17 cellular contexts compared by ENCODE assay signal in the genomic region with DNA sequence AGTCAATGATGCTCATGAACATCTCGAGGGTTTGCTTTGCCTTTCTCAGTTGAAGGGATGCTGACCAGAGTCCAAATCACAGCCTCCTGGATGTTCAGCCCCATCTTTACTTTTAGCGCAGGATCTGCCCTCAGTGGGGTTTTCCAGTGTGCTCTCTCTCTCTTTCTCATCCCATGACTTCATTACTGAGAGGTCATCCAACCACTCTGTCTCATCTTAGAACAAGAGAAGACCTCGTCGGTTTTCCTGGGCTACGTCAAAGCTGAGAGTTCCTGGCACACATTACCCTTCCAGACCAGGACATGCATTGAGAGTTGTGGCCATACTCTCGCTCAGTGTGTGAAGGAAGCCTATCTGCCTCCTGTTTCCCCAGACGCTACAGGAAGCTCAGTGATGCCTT. TPM values are rescaled to one million over a fixed set of nuclear protein-coding genes. Genes with fewer than 3 reads are reported as not detected.
DNase-seq lines count a peak whose midpoint lies in the region; ATAC-seq and TF ChIP-seq lines count a peak whose summit lies in the region.
"Had no signal": no experiment of that assay in that cellular context is flagged by ENCODE, and none has a peak within 500 bp of the region (broad histone marks: within the 10 kb centered on the region; RNA-seq: fewer than 3 reads in every experiment).

No MANE protein-coding gene starts in this region.

- TF ChIP-seq CTCF in brain microvascular endothelial cell (IDR thresholded peaks at IDR 0.05; ENCODE audit: low read depth, low read length, missing control alignments) = no peak
- no peak for TF ChIP-seq CTCF in ascending aorta (IDR thresholded peaks at IDR 0.05)

- H3K27me3 ChIP-seq in brain microvascular endothelial cell (replicated peaks) (no peaks in the 10 kb centered on the region), subcutaneous abdominal adipose tissue (ENCODE audit: control insufficient read depth in 5 of 5, insufficient read depth in 4 of 5, low read length in 5 of 5) (no peaks in the 10 kb centered on the region), ascending aorta (no peaks in the 10 kb centered on the region)

- intact Hi-C loops in activated CD4-positive, alpha-beta T cell treated with anti-CD3 and anti-CD28 coated beads for 36 hours (cut with DNase I, micrococcal nuclease) = no loop called here
- intact Hi-C loops in ascending aorta (cut with DNase I) = no loop called here

- peak overlapping the region; percentile 9 for H3K27ac ChIP-seq in brain microvascular endothelial cell
- peak overlapping the region; percentile 21 for H3K27ac ChIP-seq in subcutaneous abdominal adipose tissue (ENCODE audit: low read depth, low read length)
- no peak overlapping the region for H3K27ac ChIP-seq in ascending aorta

- H3K9me3 ChIP-seq in subcutaneous abdominal adipose tissue (ENCODE audit: control insufficient read depth in 5 of 5, low read length in 5 of 5) = no peaks in the 10 kb centered on the region
- no peaks in the 10 kb centered on the region for H3K9me3 ChIP-seq in ascending aorta

- peak overlapping the region; percentile 73 for H3K27ac Mint-ChIP-seq in activated CD4-positive, alpha-beta T cell treated with anti-CD3 and anti-CD28 coated beads, Interleukin-2, amount 10 ng/mL, durations not matched to agents 7 days and 5 days
- no peak overlapping the region for H3K27ac Mint-ChIP-seq in activated CD4-positive, alpha-beta T cell treated with anti-CD3 and anti-CD28 coated beads for 36 hours
- H3K27ac Mint-ChIP-seq in IgD-negative memory B cell = peak overlapping the region; percentile 33 to 87 (median 67)
- no peak overlapping the region for H3K27ac Mint-ChIP-seq in natural killer cell treated with Interleukin-12 subunit alpha and Interleukin-12 subunit beta and Interleukin-15 and Interleukin-18, amount 100 ng/mL, for 72 hours

- no peak overlapping the region for H3K4me3 ChIP-seq in brain microvascular endothelial cell (ENCODE audit: low read depth, low read length)
- H3K4me3 ChIP-seq in subcutaneous abdominal adipose tissue (ENCODE audit: low read depth in 1 of 5, low read length in 5 of 5) = no peak overlapping the region
- H3K4me3 ChIP-seq in ascending aorta = no peak overlapping the region

- H3K36me3 ChIP-seq in brain microvascular endothelial cell (replicated peaks) (peaks cover 25% of the 10 kb centered on the region), subcutaneous abdominal adipose tissue (ENCODE audit: control insufficient read depth in 5 of 5, insufficient read depth in 5 of 5, low read length in 5 of 5) (peaks cover 5 to 19% (median 12%) of the 10 kb centered on the region in 5 donors), ascending aorta (peaks cover 0 to 5% of the 10 kb centered on the region in 2 donors)

- no peak overlapping the region for H3K9ac ChIP-seq in subcutaneous abdominal adipose tissue (ENCODE audit: low read length in 5 of 5)

- no peak for DNase-seq in activated CD4-positive, alpha-beta T cell treated with anti-CD3 and anti-CD28 coated beads, Interleukin-2, amount 10 ng/mL, durations not matched to agents 7 days and 5 days
- DNase-seq in activated CD4-positive, alpha-beta T cell treated with anti-CD3 and anti-CD28 coated beads for 36 hours = no peak
- DNase-seq in brain microvascular endothelial cell (no peak), ascending aorta (ENCODE audit: low spot score in 2 of 2) (no peak)
- no peak for DNase-seq in natural killer cell treated with Interleukin-12 subunit alpha and Interleukin-12 subunit beta and Interleukin-15 and Interleukin-18, amount 100 ng/mL, for 72 hours (ENCODE audit: low spot score)
- DNase-seq: DMS79, GDM1, H7, NCI-H1436 treated with DMSO at 0.1 percent for 48 hours, NCI-H2081, NCI-H510A treated with DMSO at 0.1 percent for 48 hours, SIG-M5 had no signal

- CTCF ChIA-PET in activated CD4-positive, alpha-beta T cell treated with anti-CD3 and anti-CD28 coated beads, Interleukin-2, amount 10 ng/mL, durations not matched to agents 7 days and 5 days (lab: Charles Lee) = interaction anchor here (0.9 kb wide), 1 partner anchor 23 kb away, joined by 3 read pairs; no protein-coding TSS in a partner anchor
- CTCF ChIA-PET in activated CD4-positive, alpha-beta T cell treated with anti-CD3 and anti-CD28 coated beads for 36 hours (lab: Charles Lee) = interaction anchor here (0.6 to 1.4 kb wide), 2 partner anchors 12 to 370 kb away, joined by 3 read pairs; no protein-coding TSS in a partner anchor

- H3K9me3 Mint-ChIP-seq in activated CD4-positive, alpha-beta T cell treated with anti-CD3 and anti-CD28 coated beads, Interleukin-2, amount 10 ng/mL, durations not matched to agents 7 days and 5 days = peaks cover 9% of the 10 kb centered on the region
- no peaks in the 10 kb centered on the region for H3K9me3 Mint-ChIP-seq in activated CD4-positive, alpha-beta T cell treated with anti-CD3 and anti-CD28 coated beads for 36 hours (ENCODE audit: low read depth)
- peaks cover 0 to 2% (median 0%) of the 10 kb centered on the region in 3 donors for H3K9me3 Mint-ChIP-seq in IgD-negative memory B cell
- no peaks in the 10 kb centered on the region for H3K9me3 Mint-ChIP-seq in natural killer cell treated with Interleukin-12 subunit alpha and Interleukin-12 subunit beta and Interleukin-15 and Interleukin-18, amount 100 ng/mL, for 72 hours

- peaks cover 80% of the 10 kb centered on the region for H3K4me1 Mint-ChIP-seq in activated CD4-positive, alpha-beta T cell treated with anti-CD3 and anti-CD28 coated beads, Interleukin-2, amount 10 ng/mL, durations not matched to agents 7 days and 5 days
- peaks cover 55% of the 10 kb centered on the region for H3K4me1 Mint-ChIP-seq in activated CD4-positive, alpha-beta T cell treated with anti-CD3 and anti-CD28 coated beads for 36 hours
- H3K4me1 Mint-ChIP-seq in IgD-negative memory B cell = peaks cover 62 to 69% (median 66%) of the 10 kb centered on the region in 3 donors
- peaks cover 43 to 63% of the 10 kb centered on the region in 2 donors for H3K4me1 Mint-ChIP-seq in natural killer cell treated with Interleukin-12 subunit alpha and Interleukin-12 subunit beta and Interleukin-15 and Interleukin-18, amount 100 ng/mL, for 72 hours (ENCODE audit: low read depth in 2 of 2)

- no peaks in the 10 kb centered on the region for H3K27me3 Mint-ChIP-seq in activated CD4-positive, alpha-beta T cell treated with anti-CD3 and anti-CD28 coated beads, Interleukin-2, amount 10 ng/mL, durations not matched to agents 7 days and 5 days
- H3K27me3 Mint-ChIP-seq in activated CD4-positive, alpha-beta T cell treated with anti-CD3 and anti-CD28 coated beads for 36 hours = no peaks in the 10 kb centered on the region
- no peaks in the 10 kb centered on the region for H3K27me3 Mint-ChIP-seq in IgD-negative memory B cell
- H3K27me3 Mint-ChIP-seq in natural killer cell treated with Interleukin-12 subunit alpha and Interleukin-12 subunit beta and Interleukin-15 and Interleukin-18, amount 100 ng/mL, for 72 hours = no peaks in the 10 kb centered on the region

- POLR2A ChIA-PET in activated CD4-positive, alpha-beta T cell treated with anti-CD3 and anti-CD28 coated beads, Interleukin-2, amount 10 ng/mL, durations not matched to agents 7 days and 5 days (lab: Charles Lee) = no interaction called here
- POLR2A ChIA-PET in activated CD4-positive, alpha-beta T cell treated with anti-CD3 and anti-CD28 coated beads for 36 hours (lab: Charles Lee) = no interaction called here

- H3K4me1 ChIP-seq in subcutaneous abdominal adipose tissue (ENCODE audit: control insufficient read depth in 5 of 5, insufficient read depth in 5 of 5, low read length in 5 of 5) (peaks cover 8 to 38% (median 20%) of the 10 kb centered on the region in 5 donors), ascending aorta (peaks cover 13 to 22% of the 10 kb centered on the region in 2 donors)

- H3K4me3 Mint-ChIP-seq in activated CD4-positive, alpha-beta T cell treated with anti-CD3 and anti-CD28 coated beads, Interleukin-2, amount 10 ng/mL, durations not matched to agents 7 days and 5 days = no peak overlapping the region
- no peak overlapping the region for H3K4me3 Mint-ChIP-seq in activated CD4-positive, alpha-beta T cell treated with anti-CD3 and anti-CD28 coated beads for 36 hours
- H3K4me3 Mint-ChIP-seq in IgD-negative memory B cell = peak overlapping the region in 1 of 4 donors; percentile 55
- no peak overlapping the region for H3K4me3 Mint-ChIP-seq in natural killer cell treated with Interleukin-12 subunit alpha and Interleukin-12 subunit beta and Interleukin-15 and Interleukin-18, amount 100 ng/mL, for 72 hours
- H3K4me3 Mint-ChIP-seq: CD14-positive monocyte had no signal

- in situ Hi-C loops in brain microvascular endothelial cell (cut with HindIII; ENCODE audit: low pct_ligation_motif_present, low sequenced_read_pairs) = no loop called here

- peaks cover 82% of the 10 kb centered on the region for H3K36me3 Mint-ChIP-seq in activated CD4-positive, alpha-beta T cell treated with anti-CD3 and anti-CD28 coated beads, Interleukin-2, amount 10 ng/mL, durations not matched to agents 7 days and 5 days (ENCODE audit: low read depth)
- peaks cover 16% of the 10 kb centered on the region for H3K36me3 Mint-ChIP-seq in activated CD4-positive, alpha-beta T cell treated with anti-CD3 and anti-CD28 coated beads for 36 hours (ENCODE audit: low read depth)
- peaks cover 8% of the 10 kb centered on the region for H3K36me3 Mint-ChIP-seq in IgD-negative memory B cell
- H3K36me3 Mint-ChIP-seq in natural killer cell treated with Interleukin-12 subunit alpha and Interleukin-12 subunit beta and Interleukin-15 and Interleukin-18, amount 100 ng/mL, for 72 hours = no peaks in the 10 kb centered on the region

- ATAC-seq in activated CD4-positive, alpha-beta T cell treated with anti-CD3 and anti-CD28 coated beads for 36 hours = no peak
- no peak for ATAC-seq in natural killer cell treated with Interleukin-12 subunit alpha and Interleukin-12 subunit beta and Interleukin-15 and Interleukin-18, amount 100 ng/mL, for 72 hours
- no peak for ATAC-seq in GM18909 (IDR thresholded peaks at IDR 0.05; ENCODE audit: poor library complexity, unreplicated experiment)

RNA-seq across cellular contexts. Expression of gene C9orf152, which starts 47.3 kb away (rescaled TPM):
- not detected for total RNA-seq in activated CD4-positive, alpha-beta T cell treated with anti-CD3 and anti-CD28 coated beads, Interleukin-2, amount 10 ng/mL, durations not matched to agents 7 days and 5 days
- not detected for total RNA-seq in activated CD4-positive, alpha-beta T cell treated with anti-CD3 and anti-CD28 coated beads for 36 hours
- polyA plus RNA-seq in IgD-negative memory B cell = not detected
- not detected for total RNA-seq in natural killer cell treated with Interleukin-12 subunit alpha and Interleukin-12 subunit beta and Interleukin-15 and Interleukin-18, amount 100 ng/mL, for 72 hours
- not detected for total RNA-seq in ascending aorta
- total RNA-seq: H7, RPMI7951 had no signal
- polyA plus RNA-seq: CD14-positive monocyte had no signal

Comparison
In these comparisons a context has a peak if more than half of its experiments do, and no peak if none do; other contexts are left out.
1. H3K27ac Mint-ChIP-seq: peak in activated CD4-positive, alpha-beta T cell treated with anti-CD3 and anti-CD28 coated beads, Interleukin-2, amount 10 ng/mL, durations not matched to agents 7 days and 5 days (single experiment) and IgD-negative memory B cell (3 of 3); none in activated CD4-positive, alpha-beta T cell treated with anti-CD3 and anti-CD28 coated beads for 36 hours (single experiment) and natural killer cell treated with Interleukin-12 subunit alpha and Interleukin-12 subunit beta and Interleukin-15 and Interleukin-18, amount 100 ng/mL, for 72 hours (0 of 2).
2. H3K27ac ChIP-seq: peak in brain microvascular endothelial cell (single experiment) and subcutaneous abdominal adipose tissue (single experiment); none in ascending aorta (0 of 2).